16 cellular contexts compared by ENCODE assay signal in the genomic region with DNA sequence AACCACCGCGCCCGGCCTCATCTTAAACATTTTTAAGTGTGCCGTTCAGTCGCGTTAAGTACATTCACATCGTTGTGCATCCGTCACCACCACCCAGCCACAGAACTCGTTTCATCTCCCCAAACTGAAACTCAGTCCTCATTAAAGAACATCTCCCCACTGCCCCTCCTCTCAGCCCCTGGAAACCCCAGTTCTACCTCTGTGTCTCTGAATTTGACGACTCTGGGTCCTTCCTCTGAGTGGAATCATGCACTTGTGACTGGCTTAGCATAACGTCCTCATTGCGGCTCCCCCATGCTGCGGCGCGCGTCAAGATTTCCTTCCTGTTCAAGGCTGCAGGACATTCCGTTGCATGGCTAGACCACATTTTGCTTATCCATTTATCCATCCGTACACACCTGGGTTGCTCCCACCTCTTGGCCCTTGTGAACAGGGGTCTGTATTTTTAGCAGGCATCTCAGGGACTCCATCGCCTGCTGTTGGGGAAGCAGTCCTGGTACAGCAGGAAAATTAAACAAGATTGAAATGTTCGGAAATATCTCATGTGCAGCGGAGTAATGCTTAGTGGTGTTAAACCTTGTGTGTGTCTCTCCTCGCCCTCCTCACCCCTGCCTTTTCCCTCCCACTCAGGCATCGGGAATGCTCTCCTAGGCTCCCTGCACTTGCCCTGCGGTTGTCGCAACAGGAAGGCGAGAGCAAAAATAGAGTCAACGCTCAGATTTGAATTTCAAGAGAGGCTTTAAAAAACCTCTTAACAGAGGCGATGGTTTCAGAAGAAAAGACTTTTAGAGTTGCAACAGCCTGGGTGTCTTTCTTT.
DNase-seq lines count a peak whose midpoint lies in the region; ATAC-seq and TF ChIP-seq lines count a peak whose summit lies in the region.
"Had no signal": no experiment of that assay in that cellular context is flagged by ENCODE, and none has a peak within 500 bp of the region (broad histone marks: within the 10 kb centered on the region; RNA-seq: fewer than 3 reads in every experiment).

No MANE protein-coding gene starts in this region.

- H3K4me1 ChIP-seq in breast epithelium (no peaks in the 10 kb centered on the region), mammary epithelial cell (ENCODE audit: insufficient read depth, low read length) (peaks cover 12% of the 10 kb centered on the region), thyroid gland (no peaks in the 10 kb centered on the region)

- TF ChIP-seq POLR2A in breast epithelium (IDR thresholded peaks at IDR 0.05), result no peak
- no peak for TF ChIP-seq POLR2A in thyroid gland (IDR thresholded peaks at IDR 0.05)

- H3K36me3 Mint-ChIP-seq in activated T-cell treated with anti-CD3 and anti-CD28 coated beads, Interleukin-2, amount 50 U/mL, for 4 hours (ENCODE audit: insufficient read depth), result no peaks in the 10 kb centered on the region
- H3K36me3 Mint-ChIP-seq: natural killer cell treated with Interleukin-12 subunit alpha and Interleukin-12 subunit beta and Interleukin-15 and Interleukin-18, amount 100 ng/mL, for 72 hours had no signal

- no peak overlapping the region for H2AFZ ChIP-seq in mammary epithelial cell (ENCODE audit: low read depth, low read length)

- no peaks in the 10 kb centered on the region for H3K9me3 Mint-ChIP-seq in activated T-cell treated with anti-CD3 and anti-CD28 coated beads, Interleukin-2, amount 50 U/mL, for 4 hours
- H3K9me3 Mint-ChIP-seq: natural killer cell treated with Interleukin-12 subunit alpha and Interleukin-12 subunit beta and Interleukin-15 and Interleukin-18, amount 100 ng/mL, for 72 hours had no signal

- H3K9ac ChIP-seq in mammary epithelial cell (ENCODE audit: insufficient read depth, low read length), result no peak overlapping the region

- H3K79me2 ChIP-seq in mammary epithelial cell (ENCODE audit: insufficient read depth, low read length), result no peaks in the 10 kb centered on the region

- in situ Hi-C loops in mammary epithelial cell (cut with MboI; ENCODE audit: low sequenced_read_pairs in 2 of 2), result no loop called here

- H3K27me3 Mint-ChIP-seq in activated T-cell treated with anti-CD3 and anti-CD28 coated beads, Interleukin-2, amount 50 U/mL, for 4 hours (ENCODE audit: low read depth), result peaks cover 35% of the 10 kb centered on the region

- BruUV-seq in mammary epithelial cell (replicated peaks; lab: Mats Ljungman, UMichigan), result no TSS peak

- peak; percentile 43 to 66 for ATAC-seq in activated T-cell treated with anti-CD3 and anti-CD28 coated beads, Interleukin-2, amount 50 U/mL, for 4 hours
- ATAC-seq in GM19023 (IDR thresholded peaks at IDR 0.05; ENCODE audit: unreplicated experiment), result no peak
- ATAC-seq: GM12878; natural killer cell treated with Interleukin-12 subunit alpha and Interleukin-12 subunit beta and Interleukin-15 and Interleukin-18, amount 100 ng/mL, for 72 hours had no signal

- H3K4me3 Mint-ChIP-seq in activated T-cell treated with anti-CD3 and anti-CD28 coated beads, Interleukin-2, amount 50 U/mL, for 4 hours, result no peak overlapping the region
- H3K4me3 Mint-ChIP-seq: natural killer cell treated with Interleukin-12 subunit alpha and Interleukin-12 subunit beta and Interleukin-15 and Interleukin-18, amount 100 ng/mL, for 72 hours had no signal

- H3K4me3 ChIP-seq in breast epithelium (no peak overlapping the region), mammary epithelial cell (replicated peaks in 1 of 3; ENCODE audit: insufficient read depth in 1 of 3, low read depth in 2 of 3, low read length in 3 of 3) (no peak overlapping the region), thyroid gland (replicated peaks in 1 of 3) (no peak overlapping the region)
- H3K4me3 ChIP-seq: GM12878 had no signal

- H3K27ac ChIP-seq in breast epithelium (no peak overlapping the region), mammary epithelial cell (ENCODE audit: insufficient read depth, low read depth, low read length) (no peak overlapping the region), thyroid gland (no peak overlapping the region)

- H3K36me3 ChIP-seq in breast epithelium (no peaks in the 10 kb centered on the region), mammary epithelial cell (ENCODE audit: insufficient read depth, low read length) (no peaks in the 10 kb centered on the region), thyroid gland (no peaks in the 10 kb centered on the region)

- 90% methylated on average over 22 of the region's 28 CpGs for WGBS in mammary epithelial cell (ENCODE audit: low coverage, missing lambda C conversion rate)
- WGBS in thyroid gland, 2 donors, result 48 to 54% methylated on average over 28 of the region's 28 CpGs

- no peaks in the 10 kb centered on the region for H4K20me1 ChIP-seq in mammary epithelial cell (ENCODE audit: insufficient read depth, low read length)

- DNase-seq in breast epithelium (ENCODE audit: low spot score in 2 of 2) (peak; percentile 3 to 40), mammary epithelial cell (no peak), islet precursor cell (peak; percentile 58), thyroid gland (peak; percentile 22 to 68), amygdala (lab: John Stamatoyannopoulos, UW) (no peak), NCI-H748 (lab: John Stamatoyannopoulos, UW; ENCODE audit: unreplicated experiment) (no peak)
- DNase-seq in activated T-cell treated with anti-CD3 and anti-CD28 coated beads, Interleukin-2, amount 50 U/mL, for 4 hours, result no peak
- DNase-seq: activated CD4-positive, CD25-positive, alpha-beta regulatory T cell treated with anti-CD3 and anti-CD28 coated beads, Interleukin-2, amount 50 U/mL, for 72 hours; anterior cingulate cortex; HCEC 1CT; NCI-H1417 treated with DMSO at 0.1 percent for 48 hours; SHP77; substantia nigra had no signal

- dilution Hi-C loops in mammary epithelial cell (cut with HindIII; ENCODE audit: low sequenced_read_pairs), result no loop called here

- H3K9me3 ChIP-seq in breast epithelium, result no peaks in the 10 kb centered on the region
- H3K9me3 ChIP-seq in mammary epithelial cell (replicated peaks; ENCODE audit: insufficient read depth, low read length), result no peaks in the 10 kb centered on the region
- no peaks in the 10 kb centered on the region for H3K9me3 ChIP-seq in thyroid gland

- CTCF ChIA-PET in mammary epithelial cell (lab: Charles Lee; ENCODE audit: low non-redundant PET), result no interaction called here

- TF ChIP-seq CTCF in breast epithelium (IDR thresholded peaks at IDR 0.05) (no peak), mammary epithelial cell (conservative IDR thresholded peaks at IDR 0.05 in 1 of 2, IDR thresholded peaks at IDR 0.05 in 1 of 2; ENCODE audit: extremely low read depth in 1 of 2, insufficient read depth in 1 of 2, low read depth in 1 of 2, low read length in 2 of 2) (no peak), thyroid gland (IDR thresholded peaks at IDR 0.05) (no peak)

- H3K27me3 ChIP-seq in breast epithelium, result no peaks in the 10 kb centered on the region
- H3K27me3 ChIP-seq in mammary epithelial cell (ENCODE audit: insufficient read depth, low read length), result no peaks in the 10 kb centered on the region
- H3K27me3 ChIP-seq in thyroid gland, result no peaks in the 10 kb centered on the region

- H3K4me2 ChIP-seq in mammary epithelial cell (ENCODE audit: insufficient read depth, low read depth, low read length), result no peak overlapping the region

- H3K4me1 Mint-ChIP-seq in activated T-cell treated with anti-CD3 and anti-CD28 coated beads, Interleukin-2, amount 50 U/mL, for 4 hours (ENCODE audit: low read depth), result peaks cover 6% of the 10 kb centered on the region

- intact Hi-C loops in breast epithelium (cut with DNase I; ENCODE audit: low total_unique reads) (no loop called here), mammary epithelial cell (cut with micrococcal nuclease) (no loop called here), thyroid gland (cut with DNase I) (no loop called here)

Comparison
In these comparisons a context has a peak if more than half of its experiments do, and no peak if none do; other contexts are left out.
1. DNase-seq: peak in breast epithelium (2 of 2), islet precursor cell (single experiment) and thyroid gland (2 of 2); none in mammary epithelial cell (single experiment), activated T-cell treated with anti-CD3 and anti-CD28 coated beads, Interleukin-2, amount 50 U/mL, for 4 hours (single experiment), amygdala (0 of 56) and NCI-H748 (single experiment).